Comparison of ENCODE assay signal across 9 cellular contexts in the genomic region with DNA sequence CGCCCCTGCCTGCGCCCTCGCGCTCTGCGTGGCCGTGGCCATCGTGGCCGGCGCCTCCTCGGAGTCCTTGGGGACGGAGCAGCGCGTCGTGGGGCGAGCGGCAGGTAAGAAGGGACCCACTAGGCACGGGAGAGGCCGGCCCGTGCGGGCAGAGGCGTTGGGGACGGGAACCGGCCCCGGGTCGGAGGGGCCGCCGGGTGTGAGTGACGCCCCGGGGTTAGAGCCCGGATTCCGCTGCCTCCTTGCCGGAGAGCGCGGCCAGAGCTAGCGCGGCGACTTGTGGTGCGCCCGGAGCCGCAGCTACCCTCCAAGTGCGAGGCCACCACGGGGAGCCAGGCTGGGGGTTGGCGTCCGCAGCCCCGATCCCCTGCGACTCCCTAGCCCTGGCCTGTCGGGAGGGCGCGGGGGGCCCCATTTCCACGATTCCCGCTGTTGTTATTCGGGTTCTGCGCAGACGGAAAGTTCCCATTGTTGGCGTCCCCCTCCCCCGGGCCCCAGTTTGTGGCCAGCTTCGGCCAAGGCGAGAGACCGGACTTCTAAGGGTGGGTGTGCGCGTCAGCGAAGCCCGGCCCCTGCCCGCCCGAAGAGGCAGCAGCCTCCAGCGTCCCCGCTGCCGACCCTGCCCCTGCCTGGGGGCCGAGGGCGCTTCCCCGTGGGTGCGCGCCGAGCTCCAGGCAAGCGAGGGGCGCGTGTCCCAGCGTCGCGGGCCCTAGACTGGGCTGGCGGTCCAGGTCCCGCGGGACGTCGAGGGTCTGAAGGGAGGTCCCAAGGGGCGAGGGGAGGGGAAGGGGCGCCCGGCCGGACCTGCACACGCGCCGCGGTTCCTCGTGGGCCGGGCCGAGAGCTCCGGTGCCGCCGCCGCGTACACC. TPM values are rescaled to one million over a fixed set of nuclear protein-coding genes. Genes with fewer than 3 reads are reported as not detected.
DNase-seq lines count a peak whose midpoint lies in the region; ATAC-seq and TF ChIP-seq lines count a peak whose summit lies in the region.
"Had no signal": no experiment of that assay in that cellular context is flagged by ENCODE, and none has a peak within 500 bp of the region (broad histone marks: within the 10 kb centered on the region; RNA-seq: fewer than 3 reads in every experiment).

No MANE protein-coding gene starts in this region.

- H3K27ac ChIP-seq in temporal lobe (ENCODE audit: low read depth, low read length): peak overlapping the region; percentile 9

- CTCF ChIA-PET in WTC11 (lab: Charles Lee): interaction anchor here (0.6 to 11.1 kb wide), 16 partner anchors 10 to 119 kb away, joined by 3 to 115 read pairs (median 4); no protein-coding TSS in a partner anchor

- peaks cover 51% of the 10 kb centered on the region for H3K27me3 Mint-ChIP-seq in WTC11 (ENCODE audit: low read depth)

- DNase-seq in NCI-H1417 (lab: John Stamatoyannopoulos, UW) (peak in 2 of 3 experiments; percentile 17 to 19), NCI-H1417 treated with DMSO at 0.1 percent for 48 hours (lab: John Stamatoyannopoulos, UW) (no peak), WTC11 (ENCODE audit: low spot score) (peak; percentile 41), iPS-NIHi11 (ENCODE audit: low spot score) (peak; percentile 54), H4 (ENCODE audit: low spot score) (no peak)
- DNase-seq: hypothalamus had no signal

- H3K36me3 Mint-ChIP-seq in WTC11: no peaks in the 10 kb centered on the region

- TF ChIP-seq CTCF in WTC11 (IDR thresholded peaks at IDR 0.05): no peak

- ATAC-seq in WTC11: no peak
- no peak for ATAC-seq in GM19324 (IDR thresholded peaks at IDR 0.05; ENCODE audit: low FRiP score, unreplicated experiment)
- no peak for ATAC-seq in HG02884 (IDR thresholded peaks at IDR 0.05; ENCODE audit: unreplicated experiment)

- H3K27ac Mint-ChIP-seq in WTC11: no peak overlapping the region

- POLR2A ChIA-PET in WTC11 (lab: Charles Lee): interaction anchor here (1.0 to 1.2 kb wide), 2 partner anchors 17 to 42 kb away, joined by 4 to 6 read pairs; no protein-coding TSS in a partner anchor

- H3K4me1 Mint-ChIP-seq in WTC11: no peaks in the 10 kb centered on the region

- peak overlapping the region; percentile 54 for H3K4me3 Mint-ChIP-seq in WTC11

- H3K9me3 Mint-ChIP-seq in WTC11: no peaks in the 10 kb centered on the region

TF ChIP-seq in WTC11, 78 proteins besides CTCF, POLR2A, EP300 and RAD21:
- TF ChIP-seq, protein P1, sequence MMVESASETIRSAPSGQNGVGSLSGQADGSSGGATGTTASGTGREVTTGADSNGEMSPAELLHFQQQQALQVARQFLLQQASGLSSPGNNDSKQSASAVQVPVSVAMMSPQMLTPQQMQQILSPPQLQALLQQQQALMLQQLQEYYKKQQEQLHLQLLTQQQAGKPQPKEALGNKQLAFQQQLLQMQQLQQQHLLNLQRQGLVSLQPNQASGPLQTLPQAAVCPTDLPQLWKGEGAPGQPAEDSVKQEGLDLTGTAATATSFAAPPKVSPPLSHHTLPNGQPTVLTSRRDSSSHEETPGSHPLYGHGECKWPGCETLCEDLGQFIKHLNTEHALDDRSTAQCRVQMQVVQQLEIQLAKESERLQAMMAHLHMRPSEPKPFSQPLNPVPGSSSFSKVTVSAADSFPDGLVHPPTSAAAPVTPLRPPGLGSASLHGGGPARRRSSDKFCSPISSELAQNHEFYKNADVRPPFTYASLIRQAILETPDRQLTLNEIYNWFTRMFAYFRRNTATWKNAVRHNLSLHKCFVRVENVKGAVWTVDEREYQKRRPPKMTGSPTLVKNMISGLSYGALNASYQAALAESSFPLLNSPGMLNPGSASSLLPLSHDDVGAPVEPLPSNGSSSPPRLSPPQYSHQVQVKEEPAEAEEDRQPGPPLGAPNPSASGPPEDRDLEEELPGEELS (CRISPR knock-in tag; IDR thresholded peaks at IDR 0.05): no peak
- 0 out of 2 replicates have a peak, but pooled peaks have one; percentile 6 for TF ChIP-seq ESRRA (CRISPR knock-in tag; IDR thresholded peaks at IDR 0.05; ENCODE audit: borderline replicate concordance)
TF ChIP-seq in WTC11: peak in this region for 1.

RNA-seq across cellular contexts. Expression of a gene that starts 1.1 kb away (rescaled TPM):
- total RNA-seq in WTC11 (2021) (18.2 to 19.9 TPM (median 19.7 TPM) in 3 replicates), temporal lobe (6.1 TPM)
- 1.7 and 2.1 TPM in 2 replicates for total RNA-seq in H4 (2014; rRNA removed; shearing (Covaris generic))

Comparison
In these comparisons a context has a peak if more than half of its experiments do, and no peak if none do; other contexts are left out.
1. DNase-seq: peak in NCI-H1417 (2 of 3), WTC11 (single experiment) and iPS-NIHi11 (single experiment); none in NCI-H1417 treated with DMSO at 0.1 percent for 48 hours (single experiment) and H4 (single experiment).